9 cellular contexts compared by ENCODE assay signal in the genomic region with DNA sequence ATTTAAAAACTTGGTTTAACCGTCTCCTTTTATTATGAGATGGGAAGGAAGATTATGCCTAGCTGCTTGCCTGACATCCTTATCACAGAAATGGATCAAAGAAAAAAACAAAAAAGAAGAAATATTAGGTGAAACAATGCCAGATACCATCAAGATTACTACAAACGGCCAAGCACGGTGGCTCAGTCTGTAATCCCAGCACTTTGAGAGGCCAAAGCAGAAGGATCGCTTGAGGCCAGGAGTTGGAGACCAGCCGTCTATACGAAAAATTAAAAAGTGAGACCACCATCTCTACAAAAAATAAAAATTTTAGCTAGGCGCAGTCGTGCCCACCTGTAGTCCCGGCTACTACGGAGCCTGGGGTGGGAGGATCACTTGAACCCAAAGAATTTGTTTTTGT. TPM values are rescaled to one million over a fixed set of nuclear protein-coding genes. Genes with fewer than 3 reads are reported as not detected.
DNase-seq lines count a peak whose midpoint lies in the region; ATAC-seq and TF ChIP-seq lines count a peak whose summit lies in the region.
"Had no signal": no experiment of that assay in that cellular context is flagged by ENCODE, and none has a peak within 500 bp of the region (broad histone marks: within the 10 kb centered on the region; RNA-seq: fewer than 3 reads in every experiment).

No MANE protein-coding gene starts in this region.

- H3K27me3 ChIP-seq in GM06990 (replicated peaks; ENCODE audit: control insufficient read depth, insufficient read depth, low read length) (no peaks in the 10 kb centered on the region), Panc1 (ENCODE audit: control insufficient read depth, insufficient read depth, low read length) (no peaks in the 10 kb centered on the region), sigmoid colon (no peaks in the 10 kb centered on the region)

- H3K36me3 ChIP-seq in GM06990 (ENCODE audit: control insufficient read depth, insufficient read depth, low read length) = no peaks in the 10 kb centered on the region
- H3K36me3 ChIP-seq in Panc1 (ENCODE audit: control insufficient read depth, insufficient read depth, low read length) = peaks cover 3% of the 10 kb centered on the region; the same call in 1 of the 2 replicates
- no peaks in the 10 kb centered on the region for H3K36me3 ChIP-seq in sigmoid colon

- POLR2A ChIA-PET in Panc1 (lab: Charles Lee) = no interaction called here

- TF ChIP-seq CTCF in GM06990 (IDR thresholded peaks at IDR 0.05; ENCODE audit: insufficient read depth, low read length, poor library complexity, severe bottlenecking) (no peak), Panc1 (IDR thresholded peaks at IDR 0.05) (no peak), epithelial cell of proximal tubule (conservative IDR thresholded peaks at IDR 0.05; ENCODE audit: low read depth, low read length) (no peak), sigmoid colon (IDR thresholded peaks at IDR 0.05) (no peak)

- intact Hi-C loops in Panc1 (cut with micrococcal nuclease; ENCODE audit: unreplicated experiment) (no loop called here), sigmoid colon (cut with DNase I) (no loop called here)

- H3K27ac ChIP-seq in Panc1 (ENCODE audit: low read length) (peak overlapping the region; percentile 82), sigmoid colon (peak overlapping the region; percentile 94 to 99 (median 98))

- TF ChIP-seq POLR2A in sigmoid colon (IDR thresholded peaks at IDR 0.05) = no peak

- TF ChIP-seq EP300 in sigmoid colon (IDR thresholded peaks at IDR 0.05) = no peak

- no TSS peak for BruUV-seq in Panc1 (replicated peaks; lab: Mats Ljungman, UMichigan)

- H3K4me1 ChIP-seq in Panc1 (ENCODE audit: control insufficient read depth, insufficient read depth, low read length) = peaks cover 25% of the 10 kb centered on the region
- H3K4me1 ChIP-seq in sigmoid colon = peaks cover 0 to 58% (median 36%) of the 10 kb centered on the region in 4 donors

- ATAC-seq in Panc1 = no peak

- H3K4me3 ChIP-seq in GM06990 (replicated peaks; ENCODE audit: low read depth, low read length) (peak overlapping the region; percentile 90), Panc1 (ENCODE audit: low read depth in 2 of 2, low read length in 2 of 2) (peak overlapping the region; percentile 80 to 89), epithelial cell of proximal tubule (ENCODE audit: low read depth, low read length) (peak overlapping the region; percentile 76), sigmoid colon (peak overlapping the region; percentile 74 to 96 (median 95))

- CTCF ChIA-PET in Panc1 (lab: Charles Lee) = no interaction called here

- 13 to 48% methylated on average over 10 of the region's 10 CpGs for WGBS in sigmoid colon, 2 donors

- H3K9me3 ChIP-seq in Panc1 (ENCODE audit: control insufficient read depth, insufficient read depth, low read depth, low read length) (no peaks in the 10 kb centered on the region), sigmoid colon (no peaks in the 10 kb centered on the region)

- in situ Hi-C loops in Panc1 (cut with HindIII; ENCODE audit: low pct_unique_long_range_greater_than_20kb, low sequenced_read_pairs) = no loop called here

- no peak for DNase-seq in GM06990 (ENCODE audit: extremely low read depth, insufficient read length)
- DNase-seq in Panc1 (ENCODE audit: low read depth, low spot score) = no peak
- no peak for DNase-seq in epithelial cell of proximal tubule (ENCODE audit: low read depth)
- DNase-seq in sigmoid colon = no peak
- DNase-seq in NCI-H2171 (lab: John Stamatoyannopoulos, UW) = no peak
- DNase-seq in HK-2 (ENCODE audit: unreplicated experiment) = no peak
- no peak for DNase-seq in SIG-M5 treated with dmso at 0.1 percent for 504 hours (lab: John Stamatoyannopoulos, UW; ENCODE audit: unreplicated experiment)
- DNase-seq in amygdala (lab: John Stamatoyannopoulos, UW) = no peak
- DNase-seq: NCI-H187 treated with DMSO at 0.1 percent for 48 hours had no signal

RNA-seq across cellular contexts. Expression of a gene that starts 2.3 kb away (rescaled TPM):
- total RNA-seq in Panc1 (2021; ENCODE audit: unreplicated experiment) (47.5 TPM), epithelial cell of proximal tubule (22.5 and 31.3 TPM in 2 replicates), sigmoid colon (10 to 100 TPM; 44.9 to 72.4 (median 63.2) TPM)
- polyA plus RNA-seq in Panc1 (2012; ENCODE audit: insufficient read length) = 15.4 TPM
- 10 to 100 TPM; 41.4 to 63.6 (median 41.6) TPM for polyA plus RNA-seq in sigmoid colon

RNA-seq across cellular contexts. Expression of a gene that starts 53.1 kb away (rescaled TPM):
- 103 TPM for total RNA-seq in Panc1 (2021; ENCODE audit: unreplicated experiment)
- 77.3 TPM for polyA plus RNA-seq in Panc1 (2012; ENCODE audit: insufficient read length)
- total RNA-seq in epithelial cell of proximal tubule = 102 and 165 TPM in 2 replicates
- total RNA-seq in sigmoid colon = 100 to 1,000 TPM in 3 of 4 donors, 10 to 100 TPM in 1; 96.1 to 133 (median 110) TPM
- 100 to 1,000 TPM in 1 of 3 donors, 10 to 100 TPM in 2; 51.7 to 124 (median 69.4) TPM for polyA plus RNA-seq in sigmoid colon
